8 cellular contexts compared by ENCODE assay signal in genomic region chr14:67695394-67695949, GRCh38. TPM values are rescaled to one million over a fixed set of nuclear protein-coding genes. Genes with fewer than 3 reads are reported as not detected.
DNase-seq lines count a peak whose midpoint lies in the region; ATAC-seq and TF ChIP-seq lines count a peak whose summit lies in the region.

TSS of gene RDH11 (minus strand) at chr14:67695764. CDS start at chr14:67695703, 61 bp downstream.

- intact Hi-C loops in dendritic cell treated with granulocyte-macrophage colony-stimulating factor and Interleukin-4, amounts not matched to agents 40 ng/mL and 50 ng/mL, for 4 days (cut with micrococcal nuclease): loop anchor here (2.0 kb wide), 1 partner anchor 15 kb away; no protein-coding TSS in a partner anchor
- intact Hi-C loops in left lung (cut with DNase I): no loop called here

- peak within 1 kb of the TSS; percentile 82 for H3K4me2 ChIP-seq in BLaER1

- H3K4me3 ChIP-seq in BLaER1 (peak within 1 kb of the TSS; percentile 89), left lung (peak within 1 kb of the TSS; percentile 93 to 95)

- H3K27ac Mint-ChIP-seq in dendritic cell treated with granulocyte-macrophage colony-stimulating factor and Interleukin-4, amounts not matched to agents 40 ng/mL and 50 ng/mL, for 4 days: peak within 1 kb of the TSS; percentile 91

- H3K27me3 Mint-ChIP-seq in dendritic cell treated with granulocyte-macrophage colony-stimulating factor and Interleukin-4, amounts not matched to agents 40 ng/mL and 50 ng/mL, for 4 days: no peaks in the 10 kb centered on the region

- H3K27me3 ChIP-seq in BLaER1 (no peaks in the 10 kb centered on the region), left lung (no peaks in the 10 kb centered on the region)

- DNase-seq in NCI-H69 (lab: John Stamatoyannopoulos, UW) (peak; percentile 96), left lung (peak; percentile 91 to 92)
- DNase-seq in activated CD4-positive, alpha-beta T cell treated with anti-CD3 and anti-CD28 coated beads, Interleukin-2, amount 50 U/mL, for 24 hours (ENCODE audit: low read depth in 1 of 2, low spot score in 1 of 2): peak; percentile 55 to 82
- DNase-seq in stimulated activated CD4-positive, alpha-beta T cell treated with anti-CD3 and anti-CD28 coated beads, Interleukin-2, amount 100 ng/mL, for 48 hours: peak; percentile 70 to 71

- H3K9me3 ChIP-seq in BLaER1: no peaks in the 10 kb centered on the region
- H3K9me3 ChIP-seq in left lung: no peaks in the 10 kb centered on the region

- H3K4me1 Mint-ChIP-seq in dendritic cell treated with granulocyte-macrophage colony-stimulating factor and Interleukin-4, amounts not matched to agents 40 ng/mL and 50 ng/mL, for 4 days (ENCODE audit: low read depth): peaks cover 62% of the 10 kb centered on the region

- ATAC-seq in GM19324 (IDR thresholded peaks at IDR 0.05; ENCODE audit: low FRiP score, unreplicated experiment) (peak; percentile 81), HG03469 (IDR thresholded peaks at IDR 0.05; ENCODE audit: unreplicated experiment) (peak; percentile 64), left lung (peak; percentile 99)

- peaks cover 30% of the 10 kb centered on the region for H3K36me3 Mint-ChIP-seq in dendritic cell treated with granulocyte-macrophage colony-stimulating factor and Interleukin-4, amounts not matched to agents 40 ng/mL and 50 ng/mL, for 4 days (ENCODE audit: low read depth)

- H3K36me3 ChIP-seq in BLaER1: peaks cover 32% of the 10 kb centered on the region
- peaks cover 0 to 20% of the 10 kb centered on the region in 2 donors for H3K36me3 ChIP-seq in left lung

- H3K4me3 Mint-ChIP-seq in dendritic cell treated with granulocyte-macrophage colony-stimulating factor and Interleukin-4, amounts not matched to agents 40 ng/mL and 50 ng/mL, for 4 days: peak within 1 kb of the TSS; percentile 89

- H3K4me1 ChIP-seq in BLaER1: peaks cover 23% of the 10 kb centered on the region
- peaks cover 5 to 19% of the 10 kb centered on the region in 2 donors for H3K4me1 ChIP-seq in left lung

- no peaks in the 10 kb centered on the region for H3K9me3 Mint-ChIP-seq in dendritic cell treated with granulocyte-macrophage colony-stimulating factor and Interleukin-4, amounts not matched to agents 40 ng/mL and 50 ng/mL, for 4 days

- peak within 1 kb of the TSS; percentile 86 for H3K9ac ChIP-seq in BLaER1

- H3K27ac ChIP-seq in BLaER1 (peak within 1 kb of the TSS; percentile 77), left lung (peak within 1 kb of the TSS; percentile 77 to 83)

- TF ChIP-seq CTCF in left lung (IDR thresholded peaks at IDR 0.05): no peak

- H4K20me1 ChIP-seq in BLaER1: peaks cover 35% of the 10 kb centered on the region

RNA-seq across cellular contexts. Expression of gene RDH11, which starts in this region (rescaled TPM):
- 10 to 100 TPM; 69.0 to 97.1 TPM for total RNA-seq in left lung

Comparison
In these comparisons a context has a peak if more than half of its experiments do, and no peak if none do; other contexts are left out.
1. Peak in every context shown above with its lines: DNase-seq, ATAC-seq, H3K4me3 ChIP-seq and H3K27ac ChIP-seq.